Comparison of ENCODE assay signal across 9 cellular contexts in genomic region chr15:62164500-62165028, GRCh38. TPM values are rescaled to one million over a fixed set of nuclear protein-coding genes. Genes with fewer than 3 reads are reported as not detected.
DNase-seq lines count a peak whose midpoint lies in the region; ATAC-seq and TF ChIP-seq lines count a peak whose summit lies in the region.
"Had no signal": no experiment of that assay in that cellular context is flagged by ENCODE, and none has a peak within 500 bp of the region (broad histone marks: within the 10 kb centered on the region; RNA-seq: fewer than 3 reads in every experiment).

No MANE protein-coding gene starts in this region.

- intact Hi-C loops in mucosa of descending colon (cut with DNase I, micrococcal nuclease): no loop called here

- no peaks in the 10 kb centered on the region for H3K9me3 ChIP-seq in mucosa of descending colon

- no peaks in the 10 kb centered on the region for H3K79me2 ChIP-seq in ACC112 (ENCODE audit: control insufficient read depth, insufficient read depth, low read length, unreplicated experiment)

- in situ Hi-C loops in GM13977 (cut with MboI; ENCODE audit: low pct_unique_long_range_greater_than_20kb, low sequenced_read_pairs, unreplicated experiment): no loop called here

- peak; percentile 16 for DNase-seq in NCI-H1105 (lab: John Stamatoyannopoulos, UW)
- peak; percentile 72 for DNase-seq in ecto neural progenitor cell (ENCODE audit: low spot score)
- DNase-seq in mucosa of descending colon: peak; percentile 16 to 52 (median 49)
- no peak for DNase-seq in NCI-H1930 (lab: John Stamatoyannopoulos, UW)
- DNase-seq in GM19240 (ENCODE audit: insufficient read length, low spot score): no peak
- DNase-seq in GM13977 (ENCODE audit: low spot score): no peak

- no peak overlapping the region for H2AFZ ChIP-seq in ACC112 (ENCODE audit: low read length, unreplicated experiment)

- H3K4me3 ChIP-seq in ACC112 (ENCODE audit: low read depth, low read length) (peak overlapping the region; percentile 67), mucosa of descending colon (no peak overlapping the region)
- H3K4me3 ChIP-seq: GM12878 had no signal

- TF ChIP-seq CTCF in mucosa of descending colon (IDR thresholded peaks at IDR 0.05) (no peak), GM13977 (IDR thresholded peaks at IDR 0.05; ENCODE audit: extremely low read depth, insufficient read depth, missing control alignments) (no peak)

- H3K4me1 ChIP-seq in ACC112 (ENCODE audit: control insufficient read depth, insufficient read depth, low read length, unreplicated experiment) (peaks cover 8% of the 10 kb centered on the region), mucosa of descending colon (ENCODE audit: low read depth) (peaks cover 10% of the 10 kb centered on the region)

- no peak overlapping the region for H3K27ac ChIP-seq in ACC112 (ENCODE audit: low read depth, low read length)

- peak; percentile 70 for ATAC-seq in mucosa of descending colon
- no peak for ATAC-seq in HG02938 (IDR thresholded peaks at IDR 0.05; ENCODE audit: unreplicated experiment)

- H3K36me3 ChIP-seq in ACC112 (ENCODE audit: insufficient read depth, low read length) (no peaks in the 10 kb centered on the region), mucosa of descending colon (ENCODE audit: low read depth) (no peaks in the 10 kb centered on the region)

- peaks cover 58% of the 10 kb centered on the region for H3K27me3 ChIP-seq in ACC112 (ENCODE audit: insufficient read depth, low read length)

RNA-seq across cellular contexts. Expression of gene C2CD4B, which starts 0.5 kb away (rescaled TPM):
- 1 to 10 TPM; 1.5 to 3.7 (median 3.2) TPM for total RNA-seq in mucosa of descending colon
- total RNA-seq: GM12878 had no signal

Comparison
In these comparisons a context has a peak if more than half of its experiments do, and no peak if none do; other contexts are left out.
1. DNase-seq: peak in NCI-H1105 (single experiment), ecto neural progenitor cell (single experiment) and mucosa of descending colon (3 of 3); none in NCI-H1930 (0 of 2), GM19240 (single experiment) and GM13977 (single experiment).